In genomic region chr3:154904328-154904727, GRCh38 we compare ENCODE assay signal across 9 cellular contexts.
DNase-seq lines count a peak whose midpoint lies in the region; ATAC-seq and TF ChIP-seq lines count a peak whose summit lies in the region.
"Had no signal": no experiment of that assay in that cellular context is flagged by ENCODE, and none has a peak within 500 bp of the region (broad histone marks: within the 10 kb centered on the region; RNA-seq: fewer than 3 reads in every experiment).

No MANE protein-coding gene starts in this region.

- H3K4me1 ChIP-seq in naive thymus-derived CD4-positive, alpha-beta T cell (ENCODE audit: control insufficient read depth in 2 of 2, insufficient read depth in 2 of 2, low read length in 2 of 2): no peaks in the 10 kb centered on the region

- H3K4me1 Mint-ChIP-seq in naive thymus-derived CD4-positive, alpha-beta T cell: no peaks in the 10 kb centered on the region
- H3K4me1 Mint-ChIP-seq: central memory CD8-positive, alpha-beta T cell had no signal

- H3K27ac ChIP-seq in AG04450 (ENCODE audit: low read depth, low read length): no peak overlapping the region
- no peak overlapping the region for H3K27ac ChIP-seq in naive thymus-derived CD4-positive, alpha-beta T cell (ENCODE audit: low read depth, low read length)

- no peaks in the 10 kb centered on the region for H3K27me3 ChIP-seq in AG04450 (ENCODE audit: control insufficient read depth, insufficient read depth, low read length)
- H3K27me3 ChIP-seq in naive thymus-derived CD4-positive, alpha-beta T cell (ENCODE audit: control insufficient read depth in 2 of 2, insufficient read depth in 2 of 2, low read length in 2 of 2): no peaks in the 10 kb centered on the region

- peak; percentile 55 for TF ChIP-seq CTCF in AG04450 (IDR thresholded peaks at IDR 0.05; ENCODE audit: low read depth, low read length)

- no peaks in the 10 kb centered on the region for H3K36me3 Mint-ChIP-seq in naive thymus-derived CD4-positive, alpha-beta T cell

- ATAC-seq in GM18858 (IDR thresholded peaks at IDR 0.05; ENCODE audit: unreplicated experiment) (peak; percentile 58), GM21528 (IDR thresholded peaks at IDR 0.05; ENCODE audit: low FRiP score, unreplicated experiment) (no peak)
- ATAC-seq in naive thymus-derived CD4-positive, alpha-beta T cell: no peak

- no peaks in the 10 kb centered on the region for H3K27me3 Mint-ChIP-seq in naive thymus-derived CD4-positive, alpha-beta T cell
- H3K27me3 Mint-ChIP-seq: central memory CD8-positive, alpha-beta T cell had no signal

- H3K36me3 ChIP-seq in naive thymus-derived CD4-positive, alpha-beta T cell (ENCODE audit: control insufficient read depth in 2 of 3, insufficient read depth in 3 of 3, low read length in 3 of 3): no peaks in the 10 kb centered on the region

- no peak overlapping the region for H3K27ac Mint-ChIP-seq in naive thymus-derived CD4-positive, alpha-beta T cell

- intact Hi-C loops in naive thymus-derived CD4-positive, alpha-beta T cell (cut with micrococcal nuclease): no loop called here

- no peak overlapping the region for H3K4me3 ChIP-seq in AG04450 (ENCODE audit: low read depth, low read length)
- no peak overlapping the region for H3K4me3 ChIP-seq in naive thymus-derived CD4-positive, alpha-beta T cell (ENCODE audit: low read length)

- DNase-seq in AG04450 (ENCODE audit: low read depth, low spot score) (no peak), RKO (ENCODE audit: low spot score) (peak; percentile 22), hepatic stellate cell (ENCODE audit: low spot score) (peak; percentile 5), NCI-H187 (lab: John Stamatoyannopoulos, UW) (no peak), GDM1 (lab: John Stamatoyannopoulos, UW) (no peak)
- no peak for DNase-seq in naive thymus-derived CD4-positive, alpha-beta T cell

- no peaks in the 10 kb centered on the region for H3K9me3 ChIP-seq in AG04450 (ENCODE audit: control insufficient read depth, insufficient read depth, low read length)
- H3K9me3 ChIP-seq in naive thymus-derived CD4-positive, alpha-beta T cell (ENCODE audit: control insufficient read depth in 2 of 3, low read length in 3 of 3): no peaks in the 10 kb centered on the region

- CTCF ChIA-PET in AG04450 (lab: Charles Lee): interaction anchor here (0.6 to 3.3 kb wide), 7 partner anchors 146 to 419 kb away, joined by 3 to 19 read pairs (median 3); no protein-coding TSS in a partner anchor
- CTCF ChIA-PET in naive thymus-derived CD4-positive, alpha-beta T cell (lab: Charles Lee): no interaction called here

- H3K4me3 Mint-ChIP-seq in naive thymus-derived CD4-positive, alpha-beta T cell: no peak overlapping the region
- H3K4me3 Mint-ChIP-seq: central memory CD8-positive, alpha-beta T cell had no signal

- POLR2A ChIA-PET in AG04450 (lab: Yijun Ruan, JAX): no interaction called here
- POLR2A ChIA-PET in naive thymus-derived CD4-positive, alpha-beta T cell (lab: Charles Lee): no interaction called here

- peaks cover 0 to 13% (median 3%) of the 10 kb centered on the region in 11 donors for H3K9me3 Mint-ChIP-seq in naive thymus-derived CD4-positive, alpha-beta T cell

Comparison
In these comparisons a context has a peak if more than half of its experiments do, and no peak if none do; other contexts are left out.
1. DNase-seq: peak in RKO (single experiment) and hepatic stellate cell (single experiment); none in AG04450 (single experiment), NCI-H187 (0 of 2), naive thymus-derived CD4-positive, alpha-beta T cell (0 of 9) and GDM1 (single experiment).